ENCODE assay signal across 14 cellular contexts in genomic region chr11:69558519-69558941, GRCh38.
DNase-seq lines count a peak whose midpoint lies in the region; ATAC-seq, FAIRE-seq and TF ChIP-seq lines count a peak whose summit lies in the region.
"Had no signal": no experiment of that assay in that cellular context is flagged by ENCODE, and none has a peak within 500 bp of the region (broad histone marks: within the 10 kb centered on the region; RNA-seq: fewer than 3 reads in every experiment).

No MANE protein-coding gene starts in this region.

- H3K9ac ChIP-seq in BLaER1 = no peak overlapping the region

- H3K27ac ChIP-seq in BLaER1 = no peak overlapping the region
- H3K27ac ChIP-seq: cardiac muscle cell had no signal

- TF ChIP-seq CTCF in GM10266 (IDR thresholded peaks at IDR 0.05; ENCODE audit: control insufficient read depth, insufficient read depth, low read depth, missing control alignments) = no peak

- H3K4me3 ChIP-seq in BLaER1 = no peak overlapping the region
- H3K4me3 ChIP-seq: cardiac muscle cell had no signal

- no peak for FAIRE-seq in RCC 7860 (lab: Jason Lieb, UNC)

- peak overlapping the region; percentile 48 for H3K4me2 ChIP-seq in BLaER1

- H3K36me3 Mint-ChIP-seq in activated T-cell treated with anti-CD3 and anti-CD28 coated beads, Interleukin-2, amount 50 U/mL, for 72 hours (ENCODE audit: insufficient read depth in 2 of 2) = peaks cover 0 to 2% of the 10 kb centered on the region in 2 donors
- peaks cover 7% of the 10 kb centered on the region for H3K36me3 Mint-ChIP-seq in effector memory CD8-positive, alpha-beta T cell (ENCODE audit: insufficient read depth)
- H3K36me3 Mint-ChIP-seq: stimulated activated memory B cell treated with anti-CD40 and anti-IgM and Interleukin-4, amounts not matched to agents 10 μg/mL and 1 μg/mL and 100 μg/mL, for 72 hours had no signal

- no peaks in the 10 kb centered on the region for H3K36me3 ChIP-seq in BLaER1
- H3K36me3 ChIP-seq: cardiac muscle cell had no signal

- H3K27me3 ChIP-seq in BLaER1 = peaks cover 16% of the 10 kb centered on the region; the same call in 1 of the 2 replicates
- H3K27me3 ChIP-seq: cardiac muscle cell had no signal

- no peaks in the 10 kb centered on the region for H3K9me3 Mint-ChIP-seq in activated T-cell treated with anti-CD3 and anti-CD28 coated beads, Interleukin-2, amount 50 U/mL, for 72 hours
- no peaks in the 10 kb centered on the region for H3K9me3 Mint-ChIP-seq in effector memory CD8-positive, alpha-beta T cell
- H3K9me3 Mint-ChIP-seq: stimulated activated memory B cell treated with anti-CD40 and anti-IgM and Interleukin-4, amounts not matched to agents 10 μg/mL and 1 μg/mL and 100 μg/mL, for 72 hours had no signal

- no peak overlapping the region for H3K27ac Mint-ChIP-seq in activated T-cell treated with anti-CD3 and anti-CD28 coated beads, Interleukin-2, amount 50 U/mL, for 72 hours
- no peak overlapping the region for H3K27ac Mint-ChIP-seq in effector memory CD8-positive, alpha-beta T cell
- H3K27ac Mint-ChIP-seq: stimulated activated memory B cell treated with anti-CD40 and anti-IgM and Interleukin-4, amounts not matched to agents 10 μg/mL and 1 μg/mL and 100 μg/mL, for 72 hours had no signal

- no peaks in the 10 kb centered on the region for H4K20me1 ChIP-seq in BLaER1

- ATAC-seq in activated T-cell treated with anti-CD3 and anti-CD28 coated beads, Interleukin-2, amount 50 U/mL, for 72 hours (replicated peaks in 1 of 2) = peak; percentile 45 to 64
- ATAC-seq in effector memory CD8-positive, alpha-beta T cell (replicated peaks) = peak; percentile 29
- ATAC-seq: stimulated activated memory B cell treated with anti-CD40 and anti-IgM and Interleukin-4, amounts not matched to agents 10 μg/mL and 1 μg/mL and 100 μg/mL, for 72 hours had no signal

- H3K4me1 Mint-ChIP-seq in activated T-cell treated with anti-CD3 and anti-CD28 coated beads, Interleukin-2, amount 50 U/mL, for 72 hours (ENCODE audit: low read depth) = peaks cover 19% of the 10 kb centered on the region
- peaks cover 0 to 6% of the 10 kb centered on the region in 2 donors for H3K4me1 Mint-ChIP-seq in effector memory CD8-positive, alpha-beta T cell (ENCODE audit: low read depth in 2 of 2)
- H3K4me1 Mint-ChIP-seq: stimulated activated memory B cell treated with anti-CD40 and anti-IgM and Interleukin-4, amounts not matched to agents 10 μg/mL and 1 μg/mL and 100 μg/mL, for 72 hours had no signal

- peaks cover 55% of the 10 kb centered on the region for H3K27me3 Mint-ChIP-seq in activated T-cell treated with anti-CD3 and anti-CD28 coated beads, Interleukin-2, amount 50 U/mL, for 72 hours (ENCODE audit: low read depth)
- peaks cover 20 to 70% of the 10 kb centered on the region in 2 donors for H3K27me3 Mint-ChIP-seq in effector memory CD8-positive, alpha-beta T cell
- H3K27me3 Mint-ChIP-seq: stimulated activated memory B cell treated with anti-CD40 and anti-IgM and Interleukin-4, amounts not matched to agents 10 μg/mL and 1 μg/mL and 100 μg/mL, for 72 hours had no signal

- peak overlapping the region; percentile 48 to 67 for H3K4me3 Mint-ChIP-seq in activated T-cell treated with anti-CD3 and anti-CD28 coated beads, Interleukin-2, amount 50 U/mL, for 72 hours
- no peak overlapping the region for H3K4me3 Mint-ChIP-seq in effector memory CD8-positive, alpha-beta T cell
- H3K4me3 Mint-ChIP-seq: stimulated activated memory B cell treated with anti-CD40 and anti-IgM and Interleukin-4, amounts not matched to agents 10 μg/mL and 1 μg/mL and 100 μg/mL, for 72 hours had no signal

- peak; percentile 95 for DNase-seq in SW480 (ENCODE audit: low spot score)
- peak in 1 of 2 donors; percentile 16 for DNase-seq in activated T-cell treated with anti-CD3 and anti-CD28 coated beads, Interleukin-2, amount 50 U/mL, for 72 hours
- DNase-seq in effector memory CD8-positive, alpha-beta T cell = no peak
- DNase-seq in RCC 7860 (ENCODE audit: low spot score) = no peak
- no peak for DNase-seq in NCI-H187 (lab: John Stamatoyannopoulos, UW)
- DNase-seq in GM10266 (ENCODE audit: extremely low spot score) = no peak
- no peak for DNase-seq in DMS79 (lab: John Stamatoyannopoulos, UW)
- DNase-seq: effector CD8-positive, alpha-beta T cell; HCEC 1CT; NCI-H748 treated with DMSO at 0.1 percent for 48 hours; retina had no signal

- peaks cover 17% of the 10 kb centered on the region for H3K4me1 ChIP-seq in BLaER1

- peaks cover 9% of the 10 kb centered on the region; the same call in 1 of the 2 replicates for H3K9me3 ChIP-seq in BLaER1

Comparison
In these comparisons a context has a peak if more than half of its experiments do, and no peak if none do; other contexts are left out.
1. H3K4me3 Mint-ChIP-seq: peak in activated T-cell treated with anti-CD3 and anti-CD28 coated beads, Interleukin-2, amount 50 U/mL, for 72 hours (2 of 2); none in effector memory CD8-positive, alpha-beta T cell (0 of 2).